In the genomic region with DNA sequence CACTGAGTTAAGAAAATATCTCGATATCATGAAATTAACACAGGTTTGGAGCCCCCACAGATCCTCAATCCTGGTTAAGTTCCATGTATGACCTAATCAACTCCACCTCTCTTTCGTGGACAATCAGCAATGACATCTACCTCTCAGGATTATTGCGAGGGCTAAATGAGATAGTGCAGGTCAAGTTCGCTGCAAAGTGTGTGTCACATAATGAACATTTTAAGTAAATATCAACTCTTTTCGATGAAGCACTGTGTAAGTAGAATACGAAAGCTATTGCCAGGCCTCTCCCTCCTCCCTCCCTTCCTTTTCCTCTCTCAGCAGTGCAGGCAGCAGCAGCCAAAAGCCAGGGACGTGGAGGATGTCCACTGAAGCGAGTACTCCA, we compare ENCODE assay signal across 2 cellular contexts.
A peak's percentile ranks its signal among the peaks of the same experiment; 100 is the strongest.
TF ChIP-seq lines count a peak whose summit lies in the region.

No MANE protein-coding gene starts in this region.

TF ChIP-seq in HEK293, 187 proteins besides CTCF, POLR2A, EP300 and RAD21 (continued from another document and continues in another):
- TF ChIP-seq SCRT1 (tag by site-specific recombination; IDR thresholded peaks at IDR 0.05; ENCODE audit: borderline replicate concordance) (no peak), OVOL3 (tag by site-specific recombination; IDR thresholded peaks at IDR 0.05) (no peak), ZNF2 (tag by site-specific recombination; IDR thresholded peaks at IDR 0.05) (0 out of 2 replicates have a peak, but pooled peaks have one; percentile 12), TRIM28 (IDR thresholded peaks at IDR 0.05; ENCODE audit: borderline replicate concordance, low read length) (0 out of 2 replicates have a peak, but pooled peaks have one; percentile 48), ZFP3 (tag by site-specific recombination; IDR thresholded peaks at IDR 0.05; ENCODE audit: low read depth) (no peak), ZNF274 (IDR thresholded peaks at IDR 0.05; ENCODE audit: low read length) (no peak), ZNF274 (tag by site-specific recombination; IDR thresholded peaks at IDR 0.05; ENCODE audit: borderline replicate concordance) (no peak), TCF7L2 (IDR thresholded peaks at IDR 0.05; ENCODE audit: borderline replicate concordance, low read depth, low read length) (peak; percentile 80; the same call in 1 of the 2 replicates), GFI1B (tag by site-specific recombination; IDR thresholded peaks at IDR 0.05) (no peak), ZNF341 (tag by site-specific recombination; IDR thresholded peaks at IDR 0.05; ENCODE audit: low read depth) (peak; percentile 83), YY1 (tag by site-specific recombination; IDR thresholded peaks at IDR 0.05) (no peak), ZNF473 (tag by site-specific recombination; IDR thresholded peaks at IDR 0.05) (no peak), HOXA7 (CRISPR knock-in tag; IDR thresholded peaks at IDR 0.05; ENCODE audit: borderline replicate concordance) (no peak), ZNF610 (tag by site-specific recombination; IDR thresholded peaks at IDR 0.05; ENCODE audit: borderline replicate concordance) (no peak), ZBTB17 (tag by site-specific recombination; IDR thresholded peaks at IDR 0.05) (peak; percentile 73; the same call in 1 of the 2 replicates), KLF1 (tag by site-specific recombination; IDR thresholded peaks at IDR 0.05) (no peak), ZNF791 (tag by site-specific recombination; IDR thresholded peaks at IDR 0.05) (no peak), ZBTB20 (tag by site-specific recombination; IDR thresholded peaks at IDR 0.05) (peak; percentile 41; the same call in 1 of the 2 replicates), ZBTB8A (tag by site-specific recombination; IDR thresholded peaks at IDR 0.05) (0 out of 2 replicates have a peak, but pooled peaks have one; percentile 6), ZNF221 (tag by site-specific recombination; IDR thresholded peaks at IDR 0.05; ENCODE audit: borderline replicate concordance) (no peak), ZNF629 (tag by site-specific recombination; IDR thresholded peaks at IDR 0.05) (peak; percentile 44), ZNF426 (tag by site-specific recombination; IDR thresholded peaks at IDR 0.05) (no peak)
- TF ChIP-seq, protein P1, sequence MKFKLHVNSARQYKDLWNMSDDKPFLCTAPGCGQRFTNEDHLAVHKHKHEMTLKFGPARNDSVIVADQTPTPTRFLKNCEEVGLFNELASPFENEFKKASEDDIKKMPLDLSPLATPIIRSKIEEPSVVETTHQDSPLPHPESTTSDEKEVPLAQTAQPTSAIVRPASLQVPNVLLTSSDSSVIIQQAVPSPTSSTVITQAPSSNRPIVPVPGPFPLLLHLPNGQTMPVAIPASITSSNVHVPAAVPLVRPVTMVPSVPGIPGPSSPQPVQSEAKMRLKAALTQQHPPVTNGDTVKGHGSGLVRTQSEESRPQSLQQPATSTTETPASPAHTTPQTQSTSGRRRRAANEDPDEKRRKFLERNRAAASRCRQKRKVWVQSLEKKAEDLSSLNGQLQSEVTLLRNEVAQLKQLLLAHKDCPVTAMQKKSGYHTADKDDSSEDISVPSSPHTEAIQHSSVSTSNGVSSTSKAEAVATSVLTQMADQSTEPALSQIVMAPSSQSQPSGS (tag by site-specific recombination; IDR thresholded peaks at IDR 0.05; ENCODE audit: low read depth), result peak; percentile 53; the same call in 1 of the 2 replicates
- TF ChIP-seq, protein P2, sequence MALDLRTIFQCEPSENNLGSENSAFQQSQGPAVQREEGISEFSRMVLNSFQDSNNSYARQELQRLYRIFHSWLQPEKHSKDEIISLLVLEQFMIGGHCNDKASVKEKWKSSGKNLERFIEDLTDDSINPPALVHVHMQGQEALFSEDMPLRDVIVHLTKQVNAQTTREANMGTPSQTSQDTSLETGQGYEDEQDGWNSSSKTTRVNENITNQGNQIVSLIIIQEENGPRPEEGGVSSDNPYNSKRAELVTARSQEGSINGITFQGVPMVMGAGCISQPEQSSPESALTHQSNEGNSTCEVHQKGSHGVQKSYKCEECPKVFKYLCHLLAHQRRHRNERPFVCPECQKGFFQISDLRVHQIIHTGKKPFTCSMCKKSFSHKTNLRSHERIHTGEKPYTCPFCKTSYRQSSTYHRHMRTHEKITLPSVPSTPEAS (tag by site-specific recombination; IDR thresholded peaks at IDR 0.05), result no peak
- TF ChIP-seq, protein P3, sequence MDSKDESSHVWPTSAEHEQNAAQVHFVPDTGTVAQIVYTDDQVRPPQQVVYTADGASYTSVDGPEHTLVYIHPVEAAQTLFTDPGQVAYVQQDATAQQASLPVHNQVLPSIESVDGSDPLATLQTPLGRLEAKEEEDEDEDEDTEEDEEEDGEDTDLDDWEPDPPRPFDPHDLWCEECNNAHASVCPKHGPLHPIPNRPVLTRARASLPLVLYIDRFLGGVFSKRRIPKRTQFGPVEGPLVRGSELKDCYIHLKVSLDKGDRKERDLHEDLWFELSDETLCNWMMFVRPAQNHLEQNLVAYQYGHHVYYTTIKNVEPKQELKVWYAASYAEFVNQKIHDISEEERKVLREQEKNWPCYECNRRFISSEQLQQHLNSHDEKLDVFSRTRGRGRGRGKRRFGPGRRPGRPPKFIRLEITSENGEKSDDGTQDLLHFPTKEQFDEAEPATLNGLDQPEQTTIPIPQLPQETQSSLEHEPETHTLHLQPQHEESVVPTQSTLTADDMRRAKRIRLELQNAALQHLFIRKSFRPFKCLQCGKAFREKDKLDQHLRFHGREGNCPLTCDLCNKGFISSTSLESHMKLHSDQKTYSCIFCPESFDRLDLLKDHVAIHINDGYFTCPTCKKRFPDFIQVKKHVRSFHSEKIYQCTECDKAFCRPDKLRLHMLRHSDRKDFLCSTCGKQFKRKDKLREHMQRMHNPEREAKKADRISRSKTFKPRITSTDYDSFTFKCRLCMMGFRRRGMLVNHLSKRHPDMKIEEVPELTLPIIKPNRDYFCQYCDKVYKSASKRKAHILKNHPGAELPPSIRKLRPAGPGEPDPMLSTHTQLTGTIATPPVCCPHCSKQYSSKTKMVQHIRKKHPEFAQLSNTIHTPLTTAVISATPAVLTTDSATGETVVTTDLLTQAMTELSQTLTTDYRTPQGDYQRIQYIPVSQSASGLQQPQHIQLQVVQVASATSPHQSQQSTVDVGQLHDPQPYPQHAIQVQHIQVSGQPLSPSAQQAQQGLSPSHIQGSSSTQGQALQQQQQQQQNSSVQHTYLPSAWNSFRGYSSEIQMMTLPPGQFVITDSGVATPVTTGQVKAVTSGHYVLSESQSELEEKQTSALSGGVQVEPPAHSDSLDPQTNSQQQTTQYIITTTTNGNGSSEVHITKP (tag by site-specific recombination; IDR thresholded peaks at IDR 0.05), result no peak
- TF ChIP-seq, protein P4, sequence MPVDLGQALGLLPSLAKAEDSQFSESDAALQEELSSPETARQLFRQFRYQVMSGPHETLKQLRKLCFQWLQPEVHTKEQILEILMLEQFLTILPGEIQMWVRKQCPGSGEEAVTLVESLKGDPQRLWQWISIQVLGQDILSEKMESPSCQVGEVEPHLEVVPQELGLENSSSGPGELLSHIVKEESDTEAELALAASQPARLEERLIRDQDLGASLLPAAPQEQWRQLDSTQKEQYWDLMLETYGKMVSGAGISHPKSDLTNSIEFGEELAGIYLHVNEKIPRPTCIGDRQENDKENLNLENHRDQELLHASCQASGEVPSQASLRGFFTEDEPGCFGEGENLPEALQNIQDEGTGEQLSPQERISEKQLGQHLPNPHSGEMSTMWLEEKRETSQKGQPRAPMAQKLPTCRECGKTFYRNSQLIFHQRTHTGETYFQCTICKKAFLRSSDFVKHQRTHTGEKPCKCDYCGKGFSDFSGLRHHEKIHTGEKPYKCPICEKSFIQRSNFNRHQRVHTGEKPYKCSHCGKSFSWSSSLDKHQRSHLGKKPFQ (tag by site-specific recombination; IDR thresholded peaks at IDR 0.05), result no peak

TF ChIP-seq in K562, 482 proteins besides CTCF, POLR2A, EP300 and RAD21 (continued from another document):
- TF ChIP-seq GABPB1 (CRISPR knock-in tag; IDR thresholded peaks at IDR 0.05) (peak; percentile 32; the same call in 1 of the 2 replicates), NRF1 (conservative IDR thresholded peaks at IDR 0.05 in 1 of 2, IDR thresholded peaks at IDR 0.05 in 1 of 2) (peak in 1 of 2 experiments; percentile 87; a peak in 3 of 4 replicates), KAT7 (CRISPR knock-in tag; IDR thresholded peaks at IDR 0.05; ENCODE audit: borderline replicate concordance) (0 out of 2 replicates have a peak, but pooled peaks have one; percentile 34), GABPA (tag; conservative IDR thresholded peaks at IDR 0.05; ENCODE audit: low read depth) (no peak), FOXM1 (IDR thresholded peaks at IDR 0.05; ENCODE audit: low read depth) (no peak), FOXM1 (CRISPR knock-in tag; IDR thresholded peaks at IDR 0.05; ENCODE audit: low read depth) (0 out of 2 replicates have a peak, but pooled peaks have one; percentile 8)
- TF ChIP-seq, protein P5, sequence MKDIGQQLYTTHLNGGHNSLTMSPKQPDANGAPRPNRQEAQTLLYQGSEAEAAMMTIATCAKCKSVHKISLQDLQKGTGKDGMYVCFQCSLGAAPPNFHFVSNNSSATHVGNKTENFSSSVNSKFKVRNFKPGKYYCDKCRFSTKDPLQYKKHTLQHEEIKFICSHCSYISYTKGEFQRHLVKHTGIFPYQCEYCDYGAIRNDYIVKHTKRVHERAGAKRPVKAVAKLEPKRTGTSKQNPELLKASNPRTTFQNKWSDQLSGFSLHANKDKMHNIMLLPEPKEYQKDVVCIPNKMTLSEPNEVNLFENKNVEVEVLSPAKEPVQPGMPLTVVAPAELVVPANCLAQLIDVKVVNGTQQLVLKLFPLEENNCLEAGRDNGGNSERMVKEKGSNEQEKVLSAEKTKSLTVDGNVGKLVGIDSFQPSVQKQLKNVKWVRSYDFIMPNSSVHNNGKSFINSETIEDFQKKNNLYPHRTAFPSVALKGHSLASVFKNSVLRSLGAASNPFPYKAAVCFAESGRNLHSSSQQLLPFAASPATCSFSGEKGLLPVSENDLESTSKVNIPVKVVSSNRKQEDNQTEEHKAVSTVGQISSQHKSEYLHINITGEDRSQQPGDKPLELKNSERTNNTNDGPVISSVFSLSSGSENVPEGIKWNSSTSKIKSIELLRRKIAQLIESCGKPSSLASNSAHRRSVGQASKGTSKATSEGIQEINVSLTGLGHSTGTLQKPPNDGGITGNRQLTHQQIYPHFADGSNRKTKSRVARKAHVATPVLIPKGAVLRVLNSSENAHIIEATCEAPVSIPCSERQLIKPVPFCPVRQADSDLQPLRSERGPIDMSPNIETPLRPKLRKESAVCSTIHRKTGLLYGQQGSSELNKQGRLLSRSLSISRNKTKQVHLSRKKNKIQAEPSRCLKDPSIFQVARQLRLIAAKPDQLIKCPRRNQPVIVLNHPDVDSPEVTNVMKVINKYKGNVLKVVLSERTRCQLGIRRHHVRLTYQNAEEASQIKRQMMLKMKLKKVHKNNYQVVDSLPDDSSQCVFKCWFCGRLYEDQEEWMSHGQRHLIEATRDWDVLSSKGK (CRISPR knock-in tag; IDR thresholded peaks at IDR 0.05), result no peak
